ENCODE assay signal across 9 cellular contexts in genomic region chr19:2235026-2235395, GRCh38. TPM values are rescaled to one million over a fixed set of nuclear protein-coding genes. Genes with fewer than 3 reads are reported as not detected.
A peak's percentile ranks its signal among the peaks of the same experiment; 100 is the strongest.
DNase-seq lines count a peak whose midpoint lies in the region; FAIRE-seq and TF ChIP-seq lines count a peak whose summit lies in the region.
"Had no signal": no experiment of that assay in that cellular context is flagged by ENCODE, and none has a peak within 500 bp of the region (broad histone marks: within the 10 kb centered on the region; RNA-seq: fewer than 3 reads in every experiment).

No MANE protein-coding gene starts in this region.

- no peak overlapping the region for H4K91ac ChIP-seq in H1 (replicated peaks; ENCODE audit: insufficient read length, low read length)

- H3K4ac ChIP-seq in H1 (replicated peaks; ENCODE audit: insufficient read length, low read depth, low read length) = no peak overlapping the region

- no peak overlapping the region for H4K8ac ChIP-seq in H1 (ENCODE audit: extremely low read depth, insufficient read depth, low read length)

- H3K4me3 Mint-ChIP-seq in neural crest cell = peak overlapping the region; percentile 95

- H3K18ac ChIP-seq in H1 (ENCODE audit: extremely low read depth, low read length) = no peak overlapping the region

- H3K27ac Mint-ChIP-seq in neural crest cell (ENCODE audit: unreplicated experiment) = peak overlapping the region; percentile 78

- H3K14ac ChIP-seq in H1 (ENCODE audit: insufficient read length) = no peak overlapping the region

- H3K23ac ChIP-seq in H1 (ENCODE audit: insufficient read length) = no peak overlapping the region

- peaks cover 70 to 90% (median 85%) of the 10 kb centered on the region in 11 experiments for H4K20me1 ChIP-seq in BLaER1 treated with 17β-estradiol and CSF1 and Interleukin-3, amounts not matched to agents 10 nM and 100 nM
- H4K20me1 ChIP-seq in H1 (replicated peaks in 1 of 2; ENCODE audit: control insufficient read depth in 1 of 2, insufficient read depth in 2 of 2, low read length in 2 of 2) = peaks cover 7 to 21% of the 10 kb centered on the region in 2 experiments

- peaks cover 46% of the 10 kb centered on the region for H3K4me1 Mint-ChIP-seq in neural crest cell

- H3K27me3 ChIP-seq in BLaER1 treated with 17β-estradiol and CSF1 and Interleukin-3, amounts not matched to agents 10 nM and 100 nM = no peaks in the 10 kb centered on the region
- H3K27me3 ChIP-seq in H1 (replicated peaks in 1 of 4; ENCODE audit: control insufficient read depth in 3 of 4, extremely low read depth in 1 of 4, insufficient read depth in 3 of 4, low read length in 3 of 4) = no peaks in the 10 kb centered on the region

- H3K4me2 ChIP-seq in BLaER1 treated with 17β-estradiol and CSF1 and Interleukin-3, amounts not matched to agents 10 nM and 100 nM = peak overlapping the region; percentile 95 to 100 (median 98)
- peak overlapping the region; percentile 69 to 93 for H3K4me2 ChIP-seq in H1 (ENCODE audit: insufficient read depth in 1 of 2, low read depth in 2 of 2, low read length in 2 of 2)

- peak overlapping the region; percentile 89 to 98 (median 94) for H3K9ac ChIP-seq in BLaER1 treated with 17β-estradiol and CSF1 and Interleukin-3, amounts not matched to agents 10 nM and 100 nM
- H3K9ac ChIP-seq in H1 (replicated peaks in 1 of 4; ENCODE audit: extremely low read depth in 1 of 4, low read depth in 3 of 4, low read length in 3 of 4) = peak overlapping the region in 3 of 4 experiments; percentile 57 to 82 (median 75); a peak in 3 of 7 replicates

- DNase-seq in NB4 (ENCODE audit: low read depth) (no peak), H1 (ENCODE audit: low read depth in 1 of 2, low spot score in 2 of 2) (no peak), neural crest cell (ENCODE audit: low read depth, low spot score) (no peak), medulla oblongata (ENCODE audit: extremely low spot score) (no peak), T1000 (lab: John Stamatoyannopoulos, UW) (no peak), NCI-H345 treated with DMSO at 0.1 percent for 48 hours (lab: John Stamatoyannopoulos, UW; ENCODE audit: unreplicated experiment) (no peak), OCI-M1 (lab: John Stamatoyannopoulos, UW) (no peak)

- peak overlapping the region; percentile 81 to 95 (median 90) for H3K4me3 ChIP-seq in BLaER1 treated with 17β-estradiol and CSF1 and Interleukin-3, amounts not matched to agents 10 nM and 100 nM
- H3K4me3 ChIP-seq in NB4 (ENCODE audit: low read depth, low read length) (peak overlapping the region; percentile 73), H1 (ENCODE audit: extremely low read depth in 1 of 4, insufficient read depth in 2 of 4, low read depth in 3 of 4, low read length in 4 of 4) (peak overlapping the region; percentile 56 to 86 (median 79))

- peaks cover 20 to 45% of the 10 kb centered on the region in 2 experiments for H3K79me2 ChIP-seq in H1 (ENCODE audit: control insufficient read depth in 1 of 2, insufficient read depth in 2 of 2, low read length in 2 of 2)

- 82% methylated on average over 6 of the region's 6 CpGs; no CpG with 5 or more reads in 1 of the 2 experiments for WGBS in H1 (ENCODE audit: extremely low coverage in 1 of 2, insufficient coverage in 1 of 2, insufficient read length in 1 of 2, insufficient replicate concordance in 2 of 2, low coverage in 1 of 2, low lambda C conversion rate in 2 of 2, missing lambda C conversion rate in 1 of 2), 2 experiments

- TF ChIP-seq RAD21 in H1 (IDR thresholded peaks at IDR 0.05 in 1 of 2, conservative IDR thresholded peaks at IDR 0.05 in 1 of 2; ENCODE audit: low read depth in 2 of 2, low read length in 2 of 2) = no peak

- H2BK12ac ChIP-seq in H1 (ENCODE audit: low read depth, low read length) = no peak overlapping the region

- no peak overlapping the region for H2BK120ac ChIP-seq in H1 (replicated peaks; ENCODE audit: low read depth, low read length)

- no peak for FAIRE-seq in H1 (lab: Jason Lieb, UNC)
- FAIRE-seq: TTC549 had no signal

- peak overlapping the region; percentile 15 to 99 (median 94); a peak in 20 of 22 replicates for H3K27ac ChIP-seq in BLaER1 treated with 17β-estradiol and CSF1 and Interleukin-3, amounts not matched to agents 10 nM and 100 nM
- H3K27ac ChIP-seq in H1 (ENCODE audit: low read depth, low read length) = no peak overlapping the region

- no peak overlapping the region; the same call in 1 of the 2 replicates for H2AK5ac ChIP-seq in H1 (ENCODE audit: low read depth, low read length)

- peaks cover 10% of the 10 kb centered on the region for H3K79me1 ChIP-seq in H1 (ENCODE audit: low read depth, low read length)

- peaks cover 35 to 65% (median 54%) of the 10 kb centered on the region in 11 experiments for H3K36me3 ChIP-seq in BLaER1 treated with 17β-estradiol and CSF1 and Interleukin-3, amounts not matched to agents 10 nM and 100 nM
- H3K36me3 ChIP-seq in H1 (ENCODE audit: control insufficient read depth in 2 of 4, insufficient read depth in 4 of 4, low read length in 3 of 4) = peaks cover 0 to 17% (median 11%) of the 10 kb centered on the region in 4 experiments; a peak in 5 of 8 replicates

- H4K5ac ChIP-seq in H1 (ENCODE audit: insufficient read length, low read depth, low read length) = no peak overlapping the region

- CTCF ChIA-PET in H1 (lab: Charles Lee; ENCODE audit: partially characterized antibody) = interaction anchor here (1.0 to 1.5 kb wide), 7 partner anchors 18 to 89 kb away, joined by 3 to 8 read pairs (median 3); no protein-coding TSS in a partner anchor

- H3K36me3 Mint-ChIP-seq in neural crest cell (ENCODE audit: low read depth) = peaks cover 15% of the 10 kb centered on the region

- POLR2A ChIA-PET in H1 (lab: Charles Lee; ENCODE audit: partially characterized antibody) = interaction anchor here (0.6 to 4.7 kb wide), 14 partner anchors 8 to 246 kb away, joined by 3 to 52 read pairs (median 3); partner anchors contain the start of genes AMH and DOT1L

- no peaks in the 10 kb centered on the region for H3K9me3 ChIP-seq in BLaER1 treated with 17β-estradiol and CSF1 and Interleukin-3, amounts not matched to agents 10 nM and 100 nM (replicated peaks in 1 of 11)
- no peaks in the 10 kb centered on the region for H3K9me3 ChIP-seq in H1 (ENCODE audit: insufficient read depth in 2 of 2, low read depth in 1 of 2, low read length in 1 of 2)

- H3K23me2 ChIP-seq in H1 (ENCODE audit: low read depth, low read length) = peaks cover 9% of the 10 kb centered on the region; the same call in 1 of the 2 replicates

- H3K56ac ChIP-seq in H1 (replicated peaks; ENCODE audit: insufficient read length, low read depth, low read length) = peak overlapping the region; percentile 8

- peaks cover 60 to 82% (median 78%) of the 10 kb centered on the region in 10 experiments for H3K4me1 ChIP-seq in BLaER1 treated with 17β-estradiol and CSF1 and Interleukin-3, amounts not matched to agents 10 nM and 100 nM
- peaks cover 0 to 15% (median 6%) of the 10 kb centered on the region in 4 experiments; a peak in 6 of 7 replicates for H3K4me1 ChIP-seq in H1 (replicated peaks in 1 of 4; ENCODE audit: control insufficient read depth in 3 of 4, insufficient read depth in 4 of 4, low read length in 3 of 4)

- no peak for TF ChIP-seq POLR2A in NB4 (IDR thresholded peaks at IDR 0.05; ENCODE audit: extremely low read depth, insufficient read length)
- no peak for TF ChIP-seq POLR2A in H1 (IDR thresholded peaks at IDR 0.05; ENCODE audit: control extremely low read depth in 1 of 2, low read depth in 2 of 2, low read length in 2 of 2)

- H2BK15ac ChIP-seq in H1 (ENCODE audit: low read length) = no peak overlapping the region

- H2AFZ ChIP-seq in H1 (ENCODE audit: low read length) = no peak overlapping the region

- no peaks in the 10 kb centered on the region for H3K9me3 Mint-ChIP-seq in neural crest cell

- TF ChIP-seq CTCF in NB4 (IDR thresholded peaks at IDR 0.05; ENCODE audit: low read depth, low read length) (no peak), H1 (IDR thresholded peaks at IDR 0.05; ENCODE audit: control extremely low read depth in 1 of 3, insufficient read depth in 1 of 3, low read depth in 1 of 3, low read length in 3 of 3) (no peak), neural crest cell (conservative IDR thresholded peaks at IDR 0.05) (no peak)

- no peak for TF ChIP-seq EP300 in H1 (IDR thresholded peaks at IDR 0.05; ENCODE audit: borderline replicate concordance in 1 of 2, low read depth in 2 of 2, low read length in 2 of 2)

- peaks cover 15% of the 10 kb centered on the region for H3K27me3 Mint-ChIP-seq in neural crest cell (ENCODE audit: low read depth)

- H2BK20ac ChIP-seq in H1 (ENCODE audit: low read length) = no peak overlapping the region

- no peak overlapping the region for H2BK5ac ChIP-seq in H1 (ENCODE audit: low read depth, low read length)

RNA-seq across cellular contexts. Expression of gene PLEKHJ1, which starts 1.1 kb away (rescaled TPM):
- 135 TPM in 2 replicates for total RNA-seq in H1 (2021; fragmentation: NEBNext Ultra II Directional; extraction: Animal tissue kit (Norgen Biotek cat#: 25700))
- 187 and 235 TPM in 2 replicates for polyA plus RNA-seq in H1 (2011; rRNA removed)
- polyA plus RNA-seq in H1 (2011; cell fraction: cytosol; rRNA removed) = 217 TPM
- polyA plus RNA-seq in H1 (2011; cell fraction: nucleus; rRNA removed) = 175 TPM
- polyA plus RNA-seq in H1 (2012, experiment 1 of 2) = 118 to 165 TPM (median 146 TPM) in 4 replicates
- polyA plus RNA-seq in H1 (2012, experiment 2 of 2) = 185 TPM
- 108 TPM for polyA plus RNA-seq in H1 (2013, experiment 1 of 2)
- 117 TPM for polyA plus RNA-seq in H1 (2013, experiment 2 of 2)
- polyA minus RNA-seq in H1 (2011; rRNA and poly(A)+ RNA removed) = 29.0 and 35.2 TPM in 2 replicates
- 43.3 TPM for polyA minus RNA-seq in H1 (2011; cell fraction: cytosol; rRNA and poly(A)+ RNA removed)
- 40.6 TPM for polyA minus RNA-seq in H1 (2011; cell fraction: nucleus; rRNA and poly(A)+ RNA removed)
- 132 and 137 TPM in 2 replicates for total RNA-seq in neural crest cell

RNA-seq across cellular contexts. Expression of gene SF3A2, which starts 1.6 kb away (rescaled TPM):
- total RNA-seq in H1 (2021; fragmentation: NEBNext Ultra II Directional; extraction: Animal tissue kit (Norgen Biotek cat#: 25700)) = 142 and 146 TPM in 2 replicates
- 15.3 and 31.2 TPM in 2 replicates for polyA plus RNA-seq in H1 (2011; rRNA removed)
- 22.1 TPM for polyA plus RNA-seq in H1 (2011; cell fraction: cytosol; rRNA removed)
- polyA plus RNA-seq in H1 (2011; cell fraction: nucleus; rRNA removed) = 171 TPM
- 97.0 to 157 TPM (median 147 TPM) in 4 replicates for polyA plus RNA-seq in H1 (2012, experiment 1 of 2)
- 117 TPM for polyA plus RNA-seq in H1 (2012, experiment 2 of 2)
- polyA plus RNA-seq in H1 (2013, experiment 1 of 2) = 109 TPM
- 101 TPM for polyA plus RNA-seq in H1 (2013, experiment 2 of 2)
- polyA minus RNA-seq in H1 (2011; rRNA and poly(A)+ RNA removed) = 18.4 and 22.8 TPM in 2 replicates
- 64.4 TPM for polyA minus RNA-seq in H1 (2011; cell fraction: cytosol; rRNA and poly(A)+ RNA removed)
- polyA minus RNA-seq in H1 (2011; cell fraction: nucleus; rRNA and poly(A)+ RNA removed) = 112 TPM
- 186 and 189 TPM in 2 replicates for total RNA-seq in neural crest cell

RNA-seq across cellular contexts. Expression of gene AMH, which starts 14.1 kb away (rescaled TPM):
- total RNA-seq in H1 (2021; fragmentation: NEBNext Ultra II Directional; extraction: Animal tissue kit (Norgen Biotek cat#: 25700)) = 13.0 and 15.4 TPM in 2 replicates
- polyA plus RNA-seq in H1 (2011; rRNA removed) = 10.5 and 19.3 TPM in 2 replicates
- polyA plus RNA-seq in H1 (2011; cell fraction: cytosol; rRNA removed) = 10.1 TPM
- polyA plus RNA-seq in H1 (2011; cell fraction: nucleus; rRNA removed) = 104 TPM
- polyA plus RNA-seq in H1 (2012, experiment 1 of 2) = 12.7 to 23.7 TPM (median 18.4 TPM) in 4 replicates
- 9.0 TPM for polyA plus RNA-seq in H1 (2012, experiment 2 of 2)
- polyA plus RNA-seq in H1 (2013, experiment 1 of 2) = 6.7 TPM
- polyA plus RNA-seq in H1 (2013, experiment 2 of 2) = 5.6 TPM
- polyA minus RNA-seq in H1 (2011; rRNA and poly(A)+ RNA removed) = 0.46 and 0.63 TPM in 2 replicates
- polyA minus RNA-seq in H1 (2011; cell fraction: cytosol; rRNA and poly(A)+ RNA removed) = 3.1 TPM
- polyA minus RNA-seq in H1 (2011; cell fraction: nucleus; rRNA and poly(A)+ RNA removed) = 13.1 TPM
- 71.6 and 79.1 TPM in 2 replicates for total RNA-seq in neural crest cell

RNA-seq across cellular contexts. Expression of gene JSRP1, which starts 21.2 kb away (rescaled TPM):
- 0.56 and 1.7 TPM in 2 replicates for total RNA-seq in H1 (2021; fragmentation: NEBNext Ultra II Directional; extraction: Animal tissue kit (Norgen Biotek cat#: 25700))
- polyA plus RNA-seq in H1 (2011; rRNA removed) = 0.24 and 0.53 TPM in 2 replicates
- 0.41 TPM for polyA plus RNA-seq in H1 (2011; cell fraction: cytosol; rRNA removed)
- 0.10 TPM for polyA plus RNA-seq in H1 (2011; cell fraction: nucleus; rRNA removed)
- 0.40 to 2.0 TPM (median 1.1 TPM) in 3 of 4 replicates, not detected in the other for polyA plus RNA-seq in H1 (2012, experiment 1 of 2)
- not detected for polyA plus RNA-seq in H1 (2012, experiment 2 of 2)
- 0.83 TPM for polyA plus RNA-seq in H1 (2013, experiment 1 of 2)
- 0.96 TPM for polyA plus RNA-seq in H1 (2013, experiment 2 of 2)
- polyA minus RNA-seq in H1 (2011; rRNA and poly(A)+ RNA removed) = not detected in 2 replicates
- not detected for polyA minus RNA-seq in H1 (2011; cell fraction: cytosol; rRNA and poly(A)+ RNA removed)
- not detected for polyA minus RNA-seq in H1 (2011; cell fraction: nucleus; rRNA and poly(A)+ RNA removed)
- 0.40 and 0.71 TPM in 2 replicates for total RNA-seq in neural crest cell

RNA-seq across cellular contexts. Expression of gene PEAK3, which starts 47.0 kb away (rescaled TPM):
- not detected in 2 replicates for total RNA-seq in H1 (2021; fragmentation: NEBNext Ultra II Directional; extraction: Animal tissue kit (Norgen Biotek cat#: 25700))
- not detected in 2 replicates for polyA plus RNA-seq in H1 (2011; rRNA removed)
- not detected for polyA plus RNA-seq in H1 (2011; cell fraction: cytosol; rRNA removed)
- not detected for polyA plus RNA-seq in H1 (2011; cell fraction: nucleus; rRNA removed)
- 0.06 to 0.11 TPM in 2 of 4 replicates, not detected in the others for polyA plus RNA-seq in H1 (2012, experiment 1 of 2)
- polyA plus RNA-seq in H1 (2012, experiment 2 of 2) = not detected
- not detected for polyA plus RNA-seq in H1 (2013, experiment 1 of 2)
- not detected for polyA plus RNA-seq in H1 (2013, experiment 2 of 2)
- not detected in 2 replicates for polyA minus RNA-seq in H1 (2011; rRNA and poly(A)+ RNA removed)
- polyA minus RNA-seq in H1 (2011; cell fraction: cytosol; rRNA and poly(A)+ RNA removed) = not detected
- not detected for polyA minus RNA-seq in H1 (2011; cell fraction: nucleus; rRNA and poly(A)+ RNA removed)
- total RNA-seq in neural crest cell = not detected in 2 replicates
